Comparison of ENCODE assay signal across 8 cellular contexts in genomic region chr22:48574776-48575566, GRCh38.
DNase-seq lines count a peak whose midpoint lies in the region; ATAC-seq and TF ChIP-seq lines count a peak whose summit lies in the region.

No MANE protein-coding gene starts in this region.

- peaks cover 0 to 23% (median 10%) of the 10 kb centered on the region in 11 donors for H3K9me3 ChIP-seq in heart right ventricle

- WGBS in heart right ventricle, 2 donors = 9 to 11% methylated on average over 60 to 84 of the region's 84 CpGs

- POLR2A ChIA-PET in T-cell (lab: Charles Lee) = no interaction called here

- H3K27me3 Mint-ChIP-seq in T-cell = peaks cover 35 to 37% of the 10 kb centered on the region in 2 donors

- H3K4me3 Mint-ChIP-seq in T-cell = peak overlapping the region in 2 of 3 donors; percentile 28 to 61

- CTCF ChIA-PET in T-cell (lab: Charles Lee) = no interaction called here

- H3K4me1 Mint-ChIP-seq in T-cell = peaks cover 0 to 9% (median 2%) of the 10 kb centered on the region in 3 donors

- H3K27me3 ChIP-seq in heart right ventricle = peaks cover 0 to 59% (median 51%) of the 10 kb centered on the region in 7 donors

- no peak overlapping the region for H3K27ac Mint-ChIP-seq in T-cell

- TF ChIP-seq CTCF in heart right ventricle (IDR thresholded peaks at IDR 0.05) = peak in 6 of 9 donors; percentile 19 to 50 (median 38)

- H3K36me3 Mint-ChIP-seq in T-cell = peaks cover 3% of the 10 kb centered on the region

- ATAC-seq in T-cell (replicated peaks in 1 of 4) (no peak), heart right ventricle (peak; percentile 40 to 77 (median 64)), HG02938 (IDR thresholded peaks at IDR 0.05; ENCODE audit: unreplicated experiment) (no peak), HG03521 (IDR thresholded peaks at IDR 0.05; ENCODE audit: unreplicated experiment) (no peak)

- intact Hi-C loops in heart right ventricle (cut with DNase I) = loop anchor here in 9 of 10 donors (5.0 to 10.0 kb wide), 5 partner anchors 727 to 1060 kb away; no protein-coding TSS in a partner anchor

- no peaks in the 10 kb centered on the region for H3K4me1 ChIP-seq in heart right ventricle

- H3K9me3 Mint-ChIP-seq in T-cell = peaks cover 7 to 18% (median 16%) of the 10 kb centered on the region in 3 donors

- no peak overlapping the region for H3K4me3 ChIP-seq in heart right ventricle

- peak in 2 of 3 donors; percentile 8 to 23 for DNase-seq in stimulated activated CD4-positive, alpha-beta T cell treated with anti-CD3 and anti-CD28 coated beads, Interleukin-12 subunit alpha, Interleukin-12 subunit beta, amount 100 ng/mL, for 48 hours (ENCODE audit: low read depth in 2 of 3, low spot score in 1 of 3)
- no peak for DNase-seq in stimulated activated CD4-positive, alpha-beta T cell treated with anti-CD3 and anti-CD28 coated beads, Interleukin-4, amount 100 ng/mL, for 1 hour
- DNase-seq in T-cell (no peak), heart right ventricle (peak in 1 of 2 donors; percentile 19), retina (peak; percentile 74), NCI-H187 (lab: John Stamatoyannopoulos, UW) (no peak)

- H3K27ac ChIP-seq in heart right ventricle = no peak overlapping the region

- H3K36me3 ChIP-seq in heart right ventricle = no peaks in the 10 kb centered on the region

Comparison
In these comparisons a context has a peak if more than half of its experiments do, and no peak if none do; other contexts are left out.
1. DNase-seq: peak in stimulated activated CD4-positive, alpha-beta T cell treated with anti-CD3 and anti-CD28 coated beads, Interleukin-12 subunit alpha, Interleukin-12 subunit beta, amount 100 ng/mL, for 48 hours (2 of 3) and retina (single experiment); none in stimulated activated CD4-positive, alpha-beta T cell treated with anti-CD3 and anti-CD28 coated beads, Interleukin-4, amount 100 ng/mL, for 1 hour (single experiment), T-cell (0 of 34) and NCI-H187 (0 of 2).
2. ATAC-seq: peak in heart right ventricle (8 of 8); none in T-cell (0 of 4), HG02938 (single experiment) and HG03521 (single experiment).